In genomic region chr15:85792872-85793621, GRCh38 we compare ENCODE assay signal across 8 cellular contexts. TPM values are rescaled to one million over a fixed set of nuclear protein-coding genes. Genes with fewer than 3 reads are reported as not detected.
DNase-seq lines count a peak whose midpoint lies in the region; ATAC-seq lines count a peak whose summit lies in the region.

No MANE protein-coding gene starts in this region.

- H3K4me1 Mint-ChIP-seq in activated T-helper 17 cell treated with anti-CD3 and anti-CD28 coated beads, Interleukin-2, amount 50 U/mL, for 72 hours = peaks cover 23% of the 10 kb centered on the region
- peaks cover 24 to 32% of the 10 kb centered on the region in 2 donors for H3K4me1 Mint-ChIP-seq in stimulated activated naive B cell treated with anti-CD40 and anti-IgM and Interleukin-4, amounts not matched to agents 10 μg/mL and 1 μg/mL and 100 μg/mL, for 72 hours

- no peaks in the 10 kb centered on the region for H3K27me3 Mint-ChIP-seq in activated T-helper 17 cell treated with anti-CD3 and anti-CD28 coated beads, Interleukin-2, amount 50 U/mL, for 72 hours
- H3K27me3 Mint-ChIP-seq in stimulated activated naive B cell treated with anti-CD40 and anti-IgM and Interleukin-4, amounts not matched to agents 10 μg/mL and 1 μg/mL and 100 μg/mL, for 72 hours = peaks cover 6 to 11% of the 10 kb centered on the region in 2 donors

- peak; percentile 22 for DNase-seq in HT-29 (ENCODE audit: low spot score)
- DNase-seq in stimulated activated naive B cell treated with anti-CD40 and anti-IgM and Interleukin-4, amounts not matched to agents 10 μg/mL and 1 μg/mL and 100 μg/mL, for 72 hours = no peak
- no peak for DNase-seq in NCI-H510A treated with DMSO at 0.1 percent for 48 hours (lab: John Stamatoyannopoulos, UW)
- no peak for DNase-seq in medulla oblongata (ENCODE audit: extremely low spot score)
- DNase-seq in foreskin melanocyte = no peak

- H3K36me3 Mint-ChIP-seq in activated T-helper 17 cell treated with anti-CD3 and anti-CD28 coated beads, Interleukin-2, amount 50 U/mL, for 72 hours (ENCODE audit: low read depth) = no peaks in the 10 kb centered on the region
- H3K36me3 Mint-ChIP-seq in stimulated activated naive B cell treated with anti-CD40 and anti-IgM and Interleukin-4, amounts not matched to agents 10 μg/mL and 1 μg/mL and 100 μg/mL, for 72 hours = peaks cover 0 to 1% of the 10 kb centered on the region in 2 donors

- H3K4me1 ChIP-seq in iPS-20b (ENCODE audit: insufficient read depth, low read length) = peaks cover 16% of the 10 kb centered on the region; the same call in 1 of the 2 replicates

- H3K27me3 ChIP-seq in iPS-20b (ENCODE audit: insufficient read depth, low read length) = peaks cover 13% of the 10 kb centered on the region

- H3K27ac Mint-ChIP-seq in activated T-helper 17 cell treated with anti-CD3 and anti-CD28 coated beads, Interleukin-2, amount 50 U/mL, for 72 hours = peak overlapping the region; percentile 71
- H3K27ac Mint-ChIP-seq in stimulated activated naive B cell treated with anti-CD40 and anti-IgM and Interleukin-4, amounts not matched to agents 10 μg/mL and 1 μg/mL and 100 μg/mL, for 72 hours = no peak overlapping the region

- peak overlapping the region; percentile 96 for H3K4me3 ChIP-seq in iPS-20b (ENCODE audit: low read length)

- no peaks in the 10 kb centered on the region for H3K9me3 Mint-ChIP-seq in activated T-helper 17 cell treated with anti-CD3 and anti-CD28 coated beads, Interleukin-2, amount 50 U/mL, for 72 hours
- no peaks in the 10 kb centered on the region for H3K9me3 Mint-ChIP-seq in stimulated activated naive B cell treated with anti-CD40 and anti-IgM and Interleukin-4, amounts not matched to agents 10 μg/mL and 1 μg/mL and 100 μg/mL, for 72 hours

- ATAC-seq in activated T-helper 17 cell treated with anti-CD3 and anti-CD28 coated beads, Interleukin-2, amount 50 U/mL, for 72 hours (replicated peaks) = peak; percentile 47
- ATAC-seq in stimulated activated naive B cell treated with anti-CD40 and anti-IgM and Interleukin-4, amounts not matched to agents 10 μg/mL and 1 μg/mL and 100 μg/mL, for 72 hours (replicated peaks) = no peak
- ATAC-seq in GM21786 (IDR thresholded peaks at IDR 0.05; ENCODE audit: unreplicated experiment) = no peak

- no peaks in the 10 kb centered on the region for H3K9me3 ChIP-seq in iPS-20b (ENCODE audit: insufficient read depth, low read depth, low read length)

- peak overlapping the region; percentile 83 for H3K4me3 Mint-ChIP-seq in activated T-helper 17 cell treated with anti-CD3 and anti-CD28 coated beads, Interleukin-2, amount 50 U/mL, for 72 hours
- H3K4me3 Mint-ChIP-seq in stimulated activated naive B cell treated with anti-CD40 and anti-IgM and Interleukin-4, amounts not matched to agents 10 μg/mL and 1 μg/mL and 100 μg/mL, for 72 hours = peak overlapping the region; percentile 87

- H3K9ac ChIP-seq in iPS-20b (ENCODE audit: low read depth, low read length) = peak overlapping the region; percentile 85; the same call in 1 of the 2 replicates

- H3K27ac ChIP-seq in iPS-20b (ENCODE audit: low read length) = no peak overlapping the region

- no peaks in the 10 kb centered on the region for H3K36me3 ChIP-seq in iPS-20b (ENCODE audit: insufficient read depth, low read depth, low read length)

RNA-seq across cellular contexts. Expression of gene KLHL25, which starts 1.7 kb away (rescaled TPM):
- total RNA-seq in HT-29 (2014; rRNA removed; shearing (Covaris generic)) = 17.9 and 23.6 TPM in 2 replicates
- 1 to 10 TPM; 3.4 to 4.6 TPM for total RNA-seq in activated T-helper 17 cell treated with anti-CD3 and anti-CD28 coated beads, Interleukin-2, amount 50 U/mL, for 72 hours
